1 cellular context compared by ENCODE assay signal in the genomic region with DNA sequence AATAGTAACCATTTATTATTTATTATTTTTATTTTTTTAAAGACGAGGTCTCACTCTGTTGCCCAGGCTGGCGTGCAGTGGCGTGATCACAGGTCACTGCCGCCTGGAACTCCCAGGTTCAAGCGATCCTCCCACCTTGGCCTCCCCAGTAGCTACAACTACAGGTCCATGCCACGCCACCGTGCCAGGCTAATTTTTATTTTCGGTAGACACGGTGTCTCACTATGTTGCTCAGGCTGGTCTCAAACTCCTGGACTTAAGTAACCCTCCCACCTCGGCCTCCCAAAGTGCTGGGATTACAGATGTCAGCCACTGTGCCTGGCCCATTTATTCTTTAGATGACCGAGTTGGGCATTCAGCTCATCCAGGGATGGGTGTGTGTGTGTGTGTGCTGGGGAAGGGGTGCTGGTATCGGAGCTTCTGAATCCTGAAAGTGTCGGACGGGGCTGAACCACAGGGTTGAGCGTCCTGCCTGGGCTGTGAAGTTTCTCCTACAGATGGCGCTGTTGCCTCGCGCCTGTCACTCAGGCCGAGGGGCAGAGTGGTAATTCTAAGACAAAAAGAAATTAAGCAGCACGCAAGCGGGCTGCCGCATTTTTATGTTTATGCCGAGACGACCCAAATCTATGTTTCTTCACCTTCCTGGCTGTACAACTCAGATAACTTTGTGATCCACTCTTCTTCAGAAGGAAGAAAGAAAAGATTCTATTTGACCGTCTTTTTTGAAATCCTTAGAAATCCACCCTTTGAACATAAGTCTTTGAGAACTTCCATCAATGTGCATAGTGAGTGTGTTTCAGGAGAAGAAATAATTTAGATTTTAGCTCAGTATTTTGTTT.
TF ChIP-seq lines count a peak whose summit lies in the region.

No MANE protein-coding gene starts in this region.

TF ChIP-seq in H1, 55 proteins besides CTCF, POLR2A, EP300 and RAD21 (continued from another document):
- TF ChIP-seq JUND (IDR thresholded peaks at IDR 0.05; ENCODE audit: low read length) (no peak), FOSL1 (IDR thresholded peaks at IDR 0.05; ENCODE audit: insufficient read depth, low read depth, low read length) (no peak), CBX5 (IDR thresholded peaks at IDR 0.05; ENCODE audit: low read depth, low read length) (no peak), BACH1 (IDR thresholded peaks at IDR 0.05; ENCODE audit: low read length) (no peak), RNF2 (IDR thresholded peaks at IDR 0.05; ENCODE audit: borderline replicate concordance, low read depth, low read length, missing control alignments, poor library complexity, severe bottlenecking) (no peak), SAP30 (IDR thresholded peaks at IDR 0.05; ENCODE audit: insufficient read depth, insufficient replicate concordance, low read length) (no peak), MAFK (IDR thresholded peaks at IDR 0.05; ENCODE audit: low read depth, low read length) (no peak), RXRA (IDR thresholded peaks at IDR 0.05; ENCODE audit: insufficient read depth, low read depth, low read length) (no peak), SIN3A (conservative IDR thresholded peaks at IDR 0.05 in 1 of 2, IDR thresholded peaks at IDR 0.05 in 1 of 2; ENCODE audit: low read depth in 1 of 2, low read length in 2 of 2) (no peak), KDM5A (IDR thresholded peaks at IDR 0.05; ENCODE audit: low read length) (no peak)
- TF ChIP-seq, protein P1, sequence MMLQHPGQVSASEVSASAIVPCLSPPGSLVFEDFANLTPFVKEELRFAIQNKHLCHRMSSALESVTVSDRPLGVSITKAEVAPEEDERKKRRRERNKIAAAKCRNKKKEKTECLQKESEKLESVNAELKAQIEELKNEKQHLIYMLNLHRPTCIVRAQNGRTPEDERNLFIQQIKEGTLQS (IDR thresholded peaks at IDR 0.05; ENCODE audit: insufficient read depth, low read depth, low read length), result no peak
